ENCODE assay signal across 15 cellular contexts in the genomic region with DNA sequence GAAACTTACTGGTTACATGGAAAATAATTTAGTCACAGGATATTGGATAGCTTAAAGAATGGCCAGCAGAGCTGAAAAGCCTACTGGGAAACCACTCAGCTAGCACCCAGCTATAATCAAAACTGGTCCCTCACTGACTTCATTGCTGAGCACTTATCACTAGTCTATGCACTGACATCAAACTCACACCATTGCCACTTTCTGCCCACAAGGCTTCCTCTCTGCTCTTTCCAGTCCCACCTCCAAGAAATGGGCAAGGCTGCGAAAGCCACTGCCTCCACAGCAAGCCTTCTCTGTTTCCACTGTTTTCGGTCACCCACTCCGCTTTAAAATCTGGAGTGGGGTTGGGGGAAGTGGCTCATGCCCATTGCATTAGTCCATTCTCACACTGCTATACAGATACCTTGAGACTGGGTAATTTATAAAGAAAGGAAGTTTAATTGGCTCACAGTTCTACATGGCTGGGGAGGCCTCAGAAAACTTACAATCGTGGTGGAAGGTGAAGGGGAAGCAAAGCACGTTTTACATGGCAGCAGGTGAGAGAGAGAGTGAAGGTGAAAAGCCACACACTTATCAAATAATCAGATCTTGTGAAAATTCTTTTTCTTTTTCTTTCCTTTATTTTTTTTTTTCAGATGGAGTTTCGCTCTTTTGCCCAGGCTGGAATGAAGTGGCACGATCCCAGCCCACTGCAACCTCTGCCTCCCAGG.
"Had no signal": no experiment of that assay in that cellular context is flagged by ENCODE, and none has a peak within 500 bp of the region (broad histone marks: within the 10 kb centered on the region; RNA-seq: fewer than 3 reads in every experiment).

No MANE protein-coding gene starts in this region.

- H3K36me3 ChIP-seq: brain microvascular endothelial cell had no signal

- ATAC-seq: esophagus mucosa, left colon had no signal

- H3K4me3 Mint-ChIP-seq: activated CD4-positive, alpha-beta T cell treated with anti-CD3 and anti-CD28 coated beads, Interleukin-2, amount 10 ng/mL, durations not matched to agents 7 days and 5 days; activated naive CD4-positive, alpha-beta T cell treated with anti-CD3 and anti-CD28 coated beads, Interleukin-2, amount 10 ng/mL, durations not matched to agents 7 days and 5 days had no signal

- H3K27ac ChIP-seq: brain microvascular endothelial cell, SK-N-MC, skin epidermis had no signal

- H3K27ac Mint-ChIP-seq: activated CD4-positive, alpha-beta T cell treated with anti-CD3 and anti-CD28 coated beads, Interleukin-2, amount 10 ng/mL, durations not matched to agents 7 days and 5 days; activated naive CD4-positive, alpha-beta T cell treated with anti-CD3 and anti-CD28 coated beads, Interleukin-2, amount 10 ng/mL, durations not matched to agents 7 days and 5 days had no signal

- FAIRE-seq: endometrium had no signal

- DNase-seq: activated CD4-positive, alpha-beta T cell treated with anti-CD3 and anti-CD28 coated beads, Interleukin-2, amount 10 ng/mL, durations not matched to agents 7 days and 5 days; activated CD4-positive, CD25-positive, alpha-beta regulatory T cell; activated CD8-positive, alpha-beta memory T cell treated with anti-CD3 and anti-CD28 coated beads, Interleukin-2, amount 50 U/mL, for 48 hours; activated naive CD4-positive, alpha-beta T cell treated with anti-CD3 and anti-CD28 coated beads, Interleukin-2, amount 10 ng/mL, durations not matched to agents 7 days and 5 days; amygdala; brain microvascular endothelial cell; left colon; midbrain; posterior cingulate gyrus; trophoblast cell had no signal

- H3K27me3 ChIP-seq: brain microvascular endothelial cell had no signal

- H3K4me3 ChIP-seq: lung, SK-N-MC, skin epidermis had no signal
